ENCODE assay signal across 1 cellular context in genomic region chr16:29862383-29862883, GRCh38.
TF ChIP-seq lines count a peak whose summit lies in the region.

No MANE protein-coding gene starts in this region.

TF ChIP-seq in HepG2, 621 proteins besides CTCF, POLR2A, EP300 and RAD21 (continues in another document):
- TF ChIP-seq, protein P1, sequence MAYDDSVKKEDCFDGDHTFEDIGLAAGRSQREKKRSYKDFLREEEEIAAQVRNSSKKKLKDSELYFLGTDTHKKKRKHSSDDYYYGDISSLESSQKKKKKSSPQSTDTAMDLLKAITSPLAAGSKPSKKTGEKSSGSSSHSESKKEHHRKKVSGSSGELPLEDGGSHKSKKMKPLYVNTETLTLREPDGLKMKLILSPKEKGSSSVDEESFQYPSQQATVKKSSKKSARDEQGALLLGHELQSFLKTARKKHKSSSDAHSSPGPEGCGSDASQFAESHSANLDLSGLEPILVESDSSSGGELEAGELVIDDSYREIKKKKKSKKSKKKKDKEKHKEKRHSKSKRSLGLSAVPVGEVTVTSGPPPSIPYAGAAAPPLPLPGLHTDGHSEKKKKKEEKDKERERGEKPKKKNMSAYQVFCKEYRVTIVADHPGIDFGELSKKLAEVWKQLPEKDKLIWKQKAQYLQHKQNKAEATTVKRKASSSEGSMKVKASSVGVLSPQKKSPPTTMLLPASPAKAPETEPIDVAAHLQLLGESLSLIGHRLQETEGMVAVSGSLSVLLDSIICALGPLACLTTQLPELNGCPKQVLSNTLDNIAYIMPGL (CRISPR knock-in tag; IDR thresholded peaks at IDR 0.05; ENCODE audit: borderline replicate concordance in 1 of 2, low read depth in 1 of 2): peak; percentile 19 to 49; a peak in 1 of 4 replicates
- peak; percentile 86; the same call in 1 of the 2 replicates for TF ChIP-seq ZNF354B (CRISPR knock-in tag; IDR thresholded peaks at IDR 0.05)
- 0 out of 2 replicates have a peak, but pooled peaks have one; percentile 69 for TF ChIP-seq NR1H2 (CRISPR knock-in tag; IDR thresholded peaks at IDR 0.05; ENCODE audit: borderline replicate concordance, low read depth)
- TF ChIP-seq RFX1 (IDR thresholded peaks at IDR 0.05): no peak
- TF ChIP-seq, protein P2, sequence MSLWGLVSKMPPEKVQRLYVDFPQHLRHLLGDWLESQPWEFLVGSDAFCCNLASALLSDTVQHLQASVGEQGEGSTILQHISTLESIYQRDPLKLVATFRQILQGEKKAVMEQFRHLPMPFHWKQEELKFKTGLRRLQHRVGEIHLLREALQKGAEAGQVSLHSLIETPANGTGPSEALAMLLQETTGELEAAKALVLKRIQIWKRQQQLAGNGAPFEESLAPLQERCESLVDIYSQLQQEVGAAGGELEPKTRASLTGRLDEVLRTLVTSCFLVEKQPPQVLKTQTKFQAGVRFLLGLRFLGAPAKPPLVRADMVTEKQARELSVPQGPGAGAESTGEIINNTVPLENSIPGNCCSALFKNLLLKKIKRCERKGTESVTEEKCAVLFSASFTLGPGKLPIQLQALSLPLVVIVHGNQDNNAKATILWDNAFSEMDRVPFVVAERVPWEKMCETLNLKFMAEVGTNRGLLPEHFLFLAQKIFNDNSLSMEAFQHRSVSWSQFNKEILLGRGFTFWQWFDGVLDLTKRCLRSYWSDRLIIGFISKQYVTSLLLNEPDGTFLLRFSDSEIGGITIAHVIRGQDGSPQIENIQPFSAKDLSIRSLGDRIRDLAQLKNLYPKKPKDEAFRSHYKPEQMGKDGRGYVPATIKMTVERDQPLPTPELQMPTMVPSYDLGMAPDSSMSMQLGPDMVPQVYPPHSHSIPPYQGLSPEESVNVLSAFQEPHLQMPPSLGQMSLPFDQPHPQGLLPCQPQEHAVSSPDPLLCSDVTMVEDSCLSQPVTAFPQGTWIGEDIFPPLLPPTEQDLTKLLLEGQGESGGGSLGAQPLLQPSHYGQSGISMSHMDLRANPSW (CRISPR knock-in tag; IDR thresholded peaks at IDR 0.05; ENCODE audit: borderline replicate concordance): 0 out of 2 replicates have a peak, but pooled peaks have one; percentile 8
- peak; percentile 37 for TF ChIP-seq TEAD3 (CRISPR knock-in tag; optimal IDR thresholded peaks at IDR 0.05; ENCODE audit: borderline replicate concordance)
- TF ChIP-seq MIER2 (CRISPR knock-in tag; IDR thresholded peaks at IDR 0.05): 0 out of 2 replicates have a peak, but pooled peaks have one; percentile 32
- TF ChIP-seq RARG (CRISPR knock-in tag; IDR thresholded peaks at IDR 0.05; ENCODE audit: low read depth): no peak
- 0 out of 2 replicates have a peak, but pooled peaks have one; percentile 13 for TF ChIP-seq ZNF543 (CRISPR knock-in tag; IDR thresholded peaks at IDR 0.05)
- TF ChIP-seq MLX (CRISPR knock-in tag; IDR thresholded peaks at IDR 0.05): no peak
- TF ChIP-seq ZSCAN5A (CRISPR knock-in tag; IDR thresholded peaks at IDR 0.05; ENCODE audit: borderline replicate concordance): 0 out of 2 replicates have a peak, but pooled peaks have one; percentile 46
- TF ChIP-seq, protein P3, sequence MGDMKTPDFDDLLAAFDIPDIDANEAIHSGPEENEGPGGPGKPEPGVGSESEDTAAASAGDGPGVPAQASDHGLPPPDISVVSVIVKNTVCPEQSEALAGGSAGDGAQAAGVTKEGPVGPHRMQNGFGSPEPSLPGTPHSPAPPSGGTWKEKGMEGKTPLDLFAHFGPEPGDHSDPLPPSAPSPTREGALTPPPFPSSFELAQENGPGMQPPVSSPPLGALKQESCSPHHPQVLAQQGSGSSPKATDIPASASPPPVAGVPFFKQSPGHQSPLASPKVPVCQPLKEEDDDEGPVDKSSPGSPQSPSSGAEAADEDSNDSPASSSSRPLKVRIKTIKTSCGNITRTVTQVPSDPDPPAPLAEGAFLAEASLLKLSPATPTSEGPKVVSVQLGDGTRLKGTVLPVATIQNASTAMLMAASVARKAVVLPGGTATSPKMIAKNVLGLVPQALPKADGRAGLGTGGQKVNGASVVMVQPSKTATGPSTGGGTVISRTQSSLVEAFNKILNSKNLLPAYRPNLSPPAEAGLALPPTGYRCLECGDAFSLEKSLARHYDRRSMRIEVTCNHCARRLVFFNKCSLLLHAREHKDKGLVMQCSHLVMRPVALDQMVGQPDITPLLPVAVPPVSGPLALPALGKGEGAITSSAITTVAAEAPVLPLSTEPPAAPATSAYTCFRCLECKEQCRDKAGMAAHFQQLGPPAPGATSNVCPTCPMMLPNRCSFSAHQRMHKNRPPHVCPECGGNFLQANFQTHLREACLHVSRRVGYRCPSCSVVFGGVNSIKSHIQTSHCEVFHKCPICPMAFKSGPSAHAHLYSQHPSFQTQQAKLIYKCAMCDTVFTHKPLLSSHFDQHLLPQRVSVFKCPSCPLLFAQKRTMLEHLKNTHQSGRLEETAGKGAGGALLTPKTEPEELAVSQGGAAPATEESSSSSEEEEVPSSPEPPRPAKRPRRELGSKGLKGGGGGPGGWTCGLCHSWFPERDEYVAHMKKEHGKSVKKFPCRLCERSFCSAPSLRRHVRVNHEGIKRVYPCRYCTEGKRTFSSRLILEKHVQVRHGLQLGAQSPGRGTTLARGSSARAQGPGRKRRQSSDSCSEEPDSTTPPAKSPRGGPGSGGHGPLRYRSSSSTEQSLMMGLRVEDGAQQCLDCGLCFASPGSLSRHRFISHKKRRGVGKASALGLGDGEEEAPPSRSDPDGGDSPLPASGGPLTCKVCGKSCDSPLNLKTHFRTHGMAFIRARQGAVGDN (CRISPR knock-in tag; IDR thresholded peaks at IDR 0.05): peak; percentile 58; the same call in 1 of the 2 replicates
- TF ChIP-seq NFKB2 (CRISPR knock-in tag; IDR thresholded peaks at IDR 0.05; ENCODE audit: borderline replicate concordance): peak; percentile 66; the same call in 1 of the 2 replicates
- TF ChIP-seq NCOA2 (CRISPR knock-in tag; IDR thresholded peaks at IDR 0.05): no peak
- TF ChIP-seq ZFP82 (CRISPR knock-in tag; IDR thresholded peaks at IDR 0.05; ENCODE audit: borderline replicate concordance): peak; percentile 0; the same call in 1 of the 2 replicates
- peak; percentile 18 for TF ChIP-seq MED8 (CRISPR knock-in tag; IDR thresholded peaks at IDR 0.05; ENCODE audit: insufficient replicate concordance)
- TF ChIP-seq ZNF737 (CRISPR knock-in tag; IDR thresholded peaks at IDR 0.05; ENCODE audit: borderline replicate concordance): 0 out of 2 replicates have a peak, but pooled peaks have one; percentile 84
- peak; percentile 49; the same call in 1 of the 2 replicates for TF ChIP-seq TEAD2 (CRISPR knock-in tag; IDR thresholded peaks at IDR 0.05)
- peak; percentile 40; the same call in 1 of the 2 replicates for TF ChIP-seq ZNF446 (CRISPR knock-in tag; IDR thresholded peaks at IDR 0.05)
- 0 out of 2 replicates have a peak, but pooled peaks have one; percentile 38 for TF ChIP-seq KAT7 (CRISPR knock-in tag; IDR thresholded peaks at IDR 0.05; ENCODE audit: borderline replicate concordance)
- TF ChIP-seq, protein P4, sequence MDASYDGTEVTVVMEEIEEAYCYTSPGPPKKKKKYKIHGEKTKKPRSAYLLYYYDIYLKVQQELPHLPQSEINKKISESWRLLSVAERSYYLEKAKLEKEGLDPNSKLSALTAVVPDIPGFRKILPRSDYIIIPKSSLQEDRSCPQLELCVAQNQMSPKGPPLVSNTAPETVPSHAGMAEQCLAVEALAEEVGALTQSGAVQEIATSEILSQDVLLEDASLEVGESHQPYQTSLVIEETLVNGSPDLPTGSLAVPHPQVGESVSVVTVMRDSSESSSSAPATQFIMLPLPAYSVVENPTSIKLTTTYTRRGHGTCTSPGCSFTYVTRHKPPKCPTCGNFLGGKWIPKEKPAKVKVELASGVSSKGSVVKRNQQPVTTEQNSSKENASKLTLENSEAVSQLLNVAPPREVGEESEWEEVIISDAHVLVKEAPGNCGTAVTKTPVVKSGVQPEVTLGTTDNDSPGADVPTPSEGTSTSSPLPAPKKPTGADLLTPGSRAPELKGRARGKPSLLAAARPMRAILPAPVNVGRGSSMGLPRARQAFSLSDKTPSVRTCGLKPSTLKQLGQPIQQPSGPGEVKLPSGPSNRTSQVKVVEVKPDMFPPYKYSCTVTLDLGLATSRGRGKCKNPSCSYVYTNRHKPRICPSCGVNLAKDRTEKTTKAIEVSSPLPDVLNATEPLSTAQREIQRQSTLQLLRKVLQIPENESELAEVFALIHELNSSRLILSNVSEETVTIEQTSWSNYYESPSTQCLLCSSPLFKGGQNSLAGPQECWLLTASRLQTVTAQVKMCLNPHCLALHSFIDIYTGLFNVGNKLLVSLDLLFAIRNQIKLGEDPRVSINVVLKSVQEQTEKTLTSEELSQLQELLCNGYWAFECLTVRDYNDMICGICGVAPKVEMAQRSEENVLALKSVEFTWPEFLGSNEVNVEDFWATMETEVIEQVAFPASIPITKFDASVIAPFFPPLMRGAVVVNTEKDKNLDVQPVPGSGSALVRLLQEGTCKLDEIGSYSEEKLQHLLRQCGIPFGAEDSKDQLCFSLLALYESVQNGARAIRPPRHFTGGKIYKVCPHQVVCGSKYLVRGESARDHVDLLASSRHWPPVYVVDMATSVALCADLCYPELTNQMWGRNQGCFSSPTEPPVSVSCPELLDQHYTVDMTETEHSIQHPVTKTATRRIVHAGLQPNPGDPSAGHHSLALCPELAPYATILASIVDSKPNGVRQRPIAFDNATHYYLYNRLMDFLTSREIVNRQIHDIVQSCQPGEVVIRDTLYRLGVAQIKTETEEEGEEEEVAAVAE (CRISPR knock-in tag; IDR thresholded peaks at IDR 0.05; ENCODE audit: borderline replicate concordance): 0 out of 2 replicates have a peak, but pooled peaks have one; percentile 30
- TF ChIP-seq ZNF816 (CRISPR knock-in tag; IDR thresholded peaks at IDR 0.05; ENCODE audit: borderline replicate concordance): no peak
- peak; percentile 81; the same call in 1 of the 2 replicates for TF ChIP-seq ZNF296 (CRISPR knock-in tag; conservative IDR thresholded peaks at IDR 0.05)
- peak; percentile 59 for TF ChIP-seq STAG1 (CRISPR knock-in tag; IDR thresholded peaks at IDR 0.05)
- peak; percentile 63; the same call in 1 of the 2 replicates for TF ChIP-seq ARHGAP35 (CRISPR knock-in tag; IDR thresholded peaks at IDR 0.05; ENCODE audit: borderline replicate concordance)
- TF ChIP-seq ZBTB8A (CRISPR knock-in tag; IDR thresholded peaks at IDR 0.05; ENCODE audit: borderline replicate concordance, low read depth): 0 out of 2 replicates have a peak, but pooled peaks have one; percentile 4
- 0 out of 2 replicates have a peak, but pooled peaks have one; percentile 12 for TF ChIP-seq AHR (CRISPR knock-in tag; IDR thresholded peaks at IDR 0.05)
- TF ChIP-seq PHF20 (CRISPR knock-in tag; IDR thresholded peaks at IDR 0.05): peak; percentile 44; the same call in 1 of the 2 replicates
- TF ChIP-seq, protein P5, sequence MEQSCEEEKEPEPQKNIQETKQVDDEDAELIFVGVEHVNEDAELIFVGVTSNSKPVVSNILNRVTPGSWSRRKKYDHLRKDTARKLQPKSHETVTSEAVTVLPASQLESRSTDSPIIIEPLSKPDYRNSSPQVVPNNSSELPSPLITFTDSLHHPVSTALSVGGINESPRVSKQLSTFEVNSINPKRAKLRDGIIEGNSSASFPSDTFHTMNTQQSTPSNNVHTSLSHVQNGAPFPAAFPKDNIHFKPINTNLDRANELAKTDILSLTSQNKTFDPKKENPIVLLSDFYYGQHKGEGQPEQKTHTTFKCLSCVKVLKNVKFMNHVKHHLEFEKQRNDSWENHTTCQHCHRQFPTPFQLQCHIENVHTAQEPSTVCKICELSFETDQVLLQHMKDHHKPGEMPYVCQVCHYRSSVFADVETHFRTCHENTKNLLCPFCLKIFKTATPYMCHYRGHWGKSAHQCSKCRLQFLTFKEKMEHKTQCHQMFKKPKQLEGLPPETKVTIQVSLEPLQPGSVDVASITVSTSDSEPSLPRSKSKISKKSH (CRISPR knock-in tag; IDR thresholded peaks at IDR 0.05; ENCODE audit: borderline replicate concordance): peak; percentile 45; the same call in 1 of the 2 replicates
- TF ChIP-seq GTF2F1 (IDR thresholded peaks at IDR 0.05; ENCODE audit: low read length): no peak
- TF ChIP-seq FOSL2 (CRISPR knock-in tag; IDR thresholded peaks at IDR 0.05): 0 out of 2 replicates have a peak, but pooled peaks have one; percentile 3
- TF ChIP-seq CAMTA2 (CRISPR knock-in tag; IDR thresholded peaks at IDR 0.05; ENCODE audit: borderline replicate concordance): peak; percentile 37; the same call in 1 of the 2 replicates
- TF ChIP-seq HNF4G (IDR thresholded peaks at IDR 0.05; ENCODE audit: borderline replicate concordance, low read depth, low read length): no peak
- 0 out of 2 replicates have a peak, but pooled peaks have one; percentile 4 for TF ChIP-seq HNF4G (CRISPR knock-in tag; IDR thresholded peaks at IDR 0.05; ENCODE audit: borderline replicate concordance, low read depth)
- no peak for TF ChIP-seq NONO (IDR thresholded peaks at IDR 0.05)
- TF ChIP-seq NONO (CRISPR knock-in tag; conservative IDR thresholded peaks at IDR 0.05): 0 out of 2 replicates have a peak, but pooled peaks have one; percentile 2
- no peak for TF ChIP-seq GABPB1 (CRISPR knock-in tag; IDR thresholded peaks at IDR 0.05)
- TF ChIP-seq RXRB (CRISPR knock-in tag; IDR thresholded peaks at IDR 0.05; ENCODE audit: borderline replicate concordance): 0 out of 2 replicates have a peak, but pooled peaks have one; percentile 9
